8 cellular contexts compared by ENCODE assay signal in the genomic region with DNA sequence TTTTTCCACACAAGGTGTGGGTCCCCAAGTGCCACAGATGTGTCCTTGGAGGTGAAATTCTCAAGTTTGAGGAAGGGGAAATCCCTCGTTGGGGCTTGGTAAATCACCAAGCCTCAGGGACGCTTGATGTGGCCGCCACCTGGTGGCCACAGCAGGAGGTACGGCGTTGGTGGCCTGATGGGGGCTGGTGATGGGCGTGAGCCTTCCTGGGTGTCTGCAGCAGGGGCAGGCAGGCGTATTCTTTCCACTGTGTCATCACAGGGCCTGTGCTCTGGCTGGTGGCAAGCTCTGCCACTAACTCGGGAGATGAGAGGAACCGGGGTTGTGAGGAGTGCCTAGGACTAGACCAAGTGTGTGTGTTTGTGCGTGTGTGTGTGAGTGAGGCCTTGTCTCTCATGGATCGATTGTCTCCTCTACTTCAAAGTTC. TPM values are rescaled to one million over a fixed set of nuclear protein-coding genes. Genes with fewer than 3 reads are reported as not detected.
DNase-seq lines count a peak whose midpoint lies in the region; ATAC-seq and TF ChIP-seq lines count a peak whose summit lies in the region.

No MANE protein-coding gene starts in this region.

- H2AFZ ChIP-seq in osteoblast (ENCODE audit: low read length): peak overlapping the region; percentile 21

- no peaks in the 10 kb centered on the region for H3K79me2 ChIP-seq in osteoblast (ENCODE audit: insufficient read depth, low read length)

- H3K27ac Mint-ChIP-seq in activated T-helper 17 cell treated with anti-CD3 and anti-CD28 coated beads, Interleukin-2, amount 50 U/mL, for 72 hours: no peak overlapping the region

- peaks cover 5% of the 10 kb centered on the region for H3K4me1 Mint-ChIP-seq in activated T-helper 17 cell treated with anti-CD3 and anti-CD28 coated beads, Interleukin-2, amount 50 U/mL, for 72 hours

- intact Hi-C loops in tibial artery (cut with DNase I; ENCODE audit: low total_unique reads): no loop called here

- H3K27ac ChIP-seq in osteoblast (ENCODE audit: low read depth, low read length) (no peak overlapping the region), tibial artery (no peak overlapping the region)

- DNase-seq in D341Med (ENCODE audit: low spot score) (peak; percentile 91), RPMI8226 (peak; percentile 79), foreskin fibroblast (peak; percentile 62 to 89), osteoblast (ENCODE audit: insufficient read length, low spot score, missing footprints) (peak; percentile 91), tibial artery (peak; percentile 60 to 78)

- H3K4me3 ChIP-seq in foreskin fibroblast (ENCODE audit: low read depth in 1 of 2, low read length in 2 of 2): no peak overlapping the region
- H3K4me3 ChIP-seq in osteoblast (ENCODE audit: insufficient read depth, low read length): no peak overlapping the region
- H3K4me3 ChIP-seq in tibial artery: no peak overlapping the region

- H3K9me3 Mint-ChIP-seq in activated T-helper 17 cell treated with anti-CD3 and anti-CD28 coated beads, Interleukin-2, amount 50 U/mL, for 72 hours: no peaks in the 10 kb centered on the region

- TF ChIP-seq CTCF in foreskin fibroblast (IDR thresholded peaks at IDR 0.05; ENCODE audit: low read depth, low read length) (peak; percentile 92), osteoblast (IDR thresholded peaks at IDR 0.05; ENCODE audit: extremely low read depth, low read depth, low read length) (peak; percentile 90), tibial artery (IDR thresholded peaks at IDR 0.05) (peak; percentile 80 to 88)

- H3K27me3 Mint-ChIP-seq in activated T-helper 17 cell treated with anti-CD3 and anti-CD28 coated beads, Interleukin-2, amount 50 U/mL, for 72 hours: no peaks in the 10 kb centered on the region

- no peaks in the 10 kb centered on the region for H4K20me1 ChIP-seq in osteoblast (ENCODE audit: insufficient read depth, low read length)

- H3K4me3 Mint-ChIP-seq in activated T-helper 17 cell treated with anti-CD3 and anti-CD28 coated beads, Interleukin-2, amount 50 U/mL, for 72 hours: no peak overlapping the region

- H3K4me1 ChIP-seq in osteoblast (ENCODE audit: insufficient read depth, low read length) (peaks cover 26% of the 10 kb centered on the region), tibial artery (peaks cover 0 to 30% (median 23%) of the 10 kb centered on the region in 4 donors)

- H3K9me3 ChIP-seq in osteoblast (ENCODE audit: low read depth, low read length) (no peaks in the 10 kb centered on the region), tibial artery (no peaks in the 10 kb centered on the region)

- H3K36me3 ChIP-seq in osteoblast (ENCODE audit: insufficient read depth, low read length): peaks cover 5% of the 10 kb centered on the region
- peaks cover 13 to 54% (median 52%) of the 10 kb centered on the region in 3 donors for H3K36me3 ChIP-seq in tibial artery

- no peaks in the 10 kb centered on the region for H3K36me3 Mint-ChIP-seq in activated T-helper 17 cell treated with anti-CD3 and anti-CD28 coated beads, Interleukin-2, amount 50 U/mL, for 72 hours (ENCODE audit: low read depth)

- H3K4me2 ChIP-seq in osteoblast (ENCODE audit: insufficient read depth, low read length): no peak overlapping the region

- H3K27me3 ChIP-seq in osteoblast (ENCODE audit: insufficient read depth, low read length) (no peaks in the 10 kb centered on the region), tibial artery (no peaks in the 10 kb centered on the region)

- ATAC-seq in GM19463 (IDR thresholded peaks at IDR 0.05; ENCODE audit: unreplicated experiment) (peak; percentile 96), HG03521 (IDR thresholded peaks at IDR 0.05; ENCODE audit: unreplicated experiment) (peak; percentile 92)
- peak; percentile 95 for ATAC-seq in activated T-helper 17 cell treated with anti-CD3 and anti-CD28 coated beads, Interleukin-2, amount 50 U/mL, for 72 hours (replicated peaks)

RNA-seq across cellular contexts. Expression of gene ACOX2, which starts 4.2 kb away (rescaled TPM):
- not detected for total RNA-seq in activated T-helper 17 cell treated with anti-CD3 and anti-CD28 coated beads, Interleukin-2, amount 50 U/mL, for 72 hours
- 28.6 and 29.8 TPM in 2 replicates for total RNA-seq in osteoblast

RNA-seq across cellular contexts. Expression of gene KCTD6, which starts 40.9 kb away (rescaled TPM):
- 1 to 10 TPM; 4.9 to 5.2 TPM for total RNA-seq in activated T-helper 17 cell treated with anti-CD3 and anti-CD28 coated beads, Interleukin-2, amount 50 U/mL, for 72 hours
- 8.0 and 10.6 TPM in 2 replicates for total RNA-seq in osteoblast

RNA-seq across cellular contexts. Expression of gene FAM107A, which starts 44.4 kb away (rescaled TPM):
- total RNA-seq in activated T-helper 17 cell treated with anti-CD3 and anti-CD28 coated beads, Interleukin-2, amount 50 U/mL, for 72 hours: not detected
- total RNA-seq in osteoblast: not detected in 2 replicates

Comparison
In these comparisons a context has a peak if more than half of its experiments do, and no peak if none do; other contexts are left out.
1. RNA of gene ACOX2, which starts 4.2 kb away (total RNA-seq): 28.6 to 29.8 TPM in osteoblast; not detected in activated T-helper 17 cell treated with anti-CD3 and anti-CD28 coated beads, Interleukin-2, amount 50 U/mL, for 72 hours; every median in the first group is over 10 times any median in the second.
2. Peak in every context shown above with its lines, with median percentiles within 50 percentile points of each other: DNase-seq, ATAC-seq and CTCF ChIP-seq.